In the genomic region with DNA sequence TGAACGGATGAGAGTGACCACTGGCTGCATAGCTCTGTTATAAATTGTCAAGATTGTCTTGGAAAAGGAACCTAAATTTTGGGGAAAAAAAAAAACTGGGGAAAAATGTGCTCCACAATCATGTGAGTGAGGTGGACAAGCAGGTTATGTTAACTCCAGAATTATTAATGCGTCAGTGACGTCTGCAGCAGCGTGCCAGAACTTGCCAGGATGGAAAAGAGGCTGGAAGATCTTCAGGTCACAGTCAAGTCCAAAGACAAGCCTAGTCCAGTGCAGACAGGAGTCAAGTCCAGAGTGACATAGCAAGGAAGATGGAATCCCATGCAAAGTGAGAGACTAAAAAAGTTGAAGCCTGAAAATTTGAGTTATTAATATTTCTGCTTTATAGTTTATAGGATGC, we compare ENCODE assay signal across 19 cellular contexts.
"Had no signal": no experiment of that assay in that cellular context is flagged by ENCODE, and none has a peak within 500 bp of the region (broad histone marks: within the 10 kb centered on the region; RNA-seq: fewer than 3 reads in every experiment).

No MANE protein-coding gene starts in this region.

- H3K9me3 Mint-ChIP-seq: natural killer cell treated with Interleukin-12 subunit alpha and Interleukin-12 subunit beta and Interleukin-15 and Interleukin-18, amount 100 ng/mL, for 72 hours had no signal

- H3K27ac ChIP-seq: coronary artery, dorsolateral prefrontal cortex, hepatocyte, right atrium auricular region, sigmoid colon, stomach, thoracic aorta had no signal

- H3K36me3 Mint-ChIP-seq: natural killer cell treated with Interleukin-12 subunit alpha and Interleukin-12 subunit beta and Interleukin-15 and Interleukin-18, amount 100 ng/mL, for 72 hours had no signal

- H3K27me3 ChIP-seq: dorsolateral prefrontal cortex, hepatocyte, right atrium auricular region, sigmoid colon had no signal

- H3K36me3 ChIP-seq: right atrium auricular region, sigmoid colon, stomach, thoracic aorta had no signal

- H3K4me3 Mint-ChIP-seq: natural killer cell treated with Interleukin-12 subunit alpha and Interleukin-12 subunit beta and Interleukin-15 and Interleukin-18, amount 100 ng/mL, for 72 hours had no signal

- H3K9me3 ChIP-seq: right atrium auricular region, sigmoid colon, stomach, thoracic aorta had no signal

- H3K4me3 ChIP-seq: coronary artery, dorsolateral prefrontal cortex, hepatocyte, right atrium auricular region, sigmoid colon, skin epidermis, stomach, thoracic aorta had no signal

- DNase-seq: central memory CD4-positive, alpha-beta T cell; dorsolateral prefrontal cortex; effector CD8-positive, alpha-beta T cell; foreskin melanocyte; head of caudate nucleus; left colon; posterior cingulate gyrus; sigmoid colon; stimulated activated CD4-positive, alpha-beta T cell treated with anti-CD3 and anti-CD28 coated beads, Interleukin-12 subunit alpha, Interleukin-12 subunit beta, amount 100 ng/mL, for 4 hours; stimulated activated naive CD4-positive, alpha-beta T cell; stomach; substantia nigra; trophoblast cell had no signal

- H3K4me1 ChIP-seq: right atrium auricular region, sigmoid colon, stomach had no signal

- ATAC-seq: left colon; natural killer cell treated with Interleukin-12 subunit alpha and Interleukin-12 subunit beta and Interleukin-15 and Interleukin-18, amount 100 ng/mL, for 72 hours had no signal

- H3K27ac Mint-ChIP-seq: natural killer cell treated with Interleukin-12 subunit alpha and Interleukin-12 subunit beta and Interleukin-15 and Interleukin-18, amount 100 ng/mL, for 72 hours had no signal
